In genomic region chr1:31487143-31487542, GRCh38 we compare ENCODE assay signal across 1 cellular context.
TF ChIP-seq lines count a peak whose summit lies in the region.

No MANE protein-coding gene starts in this region.

TF ChIP-seq in SK-N-SH treated with all-trans-retinoic acid at 6 μM for 48 hours, 23 proteins besides CTCF, POLR2A, EP300 and RAD21 (continued from another document):
- TF ChIP-seq TSHZ2 (CRISPR knock-in tag; IDR thresholded peaks at IDR 0.05) (no peak), CSRNP3 (CRISPR knock-in tag; IDR thresholded peaks at IDR 0.05) (no peak), ZFP3 (CRISPR knock-in tag; IDR thresholded peaks at IDR 0.05) (no peak)
